14 cellular contexts compared by ENCODE assay signal in the genomic region with DNA sequence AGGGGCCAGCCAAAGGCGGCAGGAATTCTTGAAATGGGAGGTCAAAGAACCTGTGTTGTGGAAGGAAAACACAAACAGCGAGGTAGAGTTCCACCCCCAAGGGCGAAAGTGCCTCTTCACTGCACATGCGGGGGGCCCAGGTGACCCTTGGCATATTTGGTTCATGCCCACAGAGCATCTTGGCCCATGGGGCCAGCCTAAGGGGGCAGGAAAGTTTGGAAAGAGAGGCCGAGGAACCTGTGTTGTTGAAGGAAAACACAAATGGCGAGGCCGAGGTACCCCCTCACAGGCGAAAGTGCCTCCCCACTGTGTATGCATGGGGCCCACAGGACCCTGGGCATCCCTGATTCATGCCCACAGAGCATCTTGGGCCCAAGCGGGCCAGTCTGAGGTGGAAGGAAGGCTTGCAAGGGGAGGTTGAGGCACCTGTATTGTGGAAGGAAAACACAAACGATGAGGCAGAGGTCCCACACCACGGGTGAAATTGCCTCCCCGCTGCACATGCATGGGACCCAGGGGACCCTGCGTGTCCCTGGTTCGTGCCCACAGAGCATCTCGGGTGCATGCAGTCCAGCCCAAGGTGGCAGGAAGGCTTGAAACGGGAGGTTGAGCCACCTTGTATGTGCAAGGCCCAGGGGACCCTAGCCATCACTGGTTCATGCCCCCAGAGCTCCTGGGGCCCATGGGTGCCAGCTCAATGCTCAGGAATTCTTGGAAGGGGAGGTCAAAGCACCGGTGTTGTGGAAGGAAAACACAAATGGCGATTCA.
DNase-seq lines count a peak whose midpoint lies in the region; ATAC-seq and TF ChIP-seq lines count a peak whose summit lies in the region.
"Had no signal": no experiment of that assay in that cellular context is flagged by ENCODE, and none has a peak within 500 bp of the region (broad histone marks: within the 10 kb centered on the region; RNA-seq: fewer than 3 reads in every experiment).

No MANE protein-coding gene starts in this region.

- intact Hi-C loops in colonic mucosa (cut with DNase I) = no loop called here
- intact Hi-C loops in lower lobe of right lung (cut with DNase I) = no loop called here
- intact Hi-C loops in upper lobe of right lung (cut with DNase I) = no loop called here

- H3K4me1 Mint-ChIP-seq in activated naive CD4-positive, alpha-beta T cell treated with anti-CD3 and anti-CD28 coated beads, Interleukin-2, amount 10 ng/mL, durations not matched to agents 7 days and 5 days = no peaks in the 10 kb centered on the region
- H3K4me1 Mint-ChIP-seq: naive thymus-derived CD8-positive, alpha-beta T cell had no signal

- H3K4me3 Mint-ChIP-seq in activated naive CD4-positive, alpha-beta T cell treated with anti-CD3 and anti-CD28 coated beads, Interleukin-2, amount 10 ng/mL, durations not matched to agents 7 days and 5 days = no peak overlapping the region
- H3K4me3 Mint-ChIP-seq: naive thymus-derived CD8-positive, alpha-beta T cell had no signal

- no peak overlapping the region for H2AFZ ChIP-seq in smooth muscle cell (ENCODE audit: low read depth)

- no peaks in the 10 kb centered on the region for H4K20me1 ChIP-seq in smooth muscle cell (ENCODE audit: low read depth)

- no peak overlapping the region for H3K27ac Mint-ChIP-seq in activated naive CD4-positive, alpha-beta T cell treated with anti-CD3 and anti-CD28 coated beads, Interleukin-2, amount 10 ng/mL, durations not matched to agents 7 days and 5 days
- H3K27ac Mint-ChIP-seq: naive thymus-derived CD8-positive, alpha-beta T cell had no signal

- H3K27me3 Mint-ChIP-seq in activated naive CD4-positive, alpha-beta T cell treated with anti-CD3 and anti-CD28 coated beads, Interleukin-2, amount 10 ng/mL, durations not matched to agents 7 days and 5 days = no peaks in the 10 kb centered on the region
- H3K27me3 Mint-ChIP-seq: naive thymus-derived CD8-positive, alpha-beta T cell had no signal

- WGBS in smooth muscle cell (ENCODE audit: low lambda C conversion rate) = 77% methylated on average over 18 of the region's 18 CpGs

- CTCF ChIA-PET in activated naive CD4-positive, alpha-beta T cell treated with anti-CD3 and anti-CD28 coated beads, Interleukin-2, amount 10 ng/mL, durations not matched to agents 7 days and 5 days (lab: Charles Lee) = no interaction called here

- H3K4me3 ChIP-seq in colonic mucosa (no peak overlapping the region), lower lobe of right lung (no peak overlapping the region), upper lobe of right lung (no peak overlapping the region), smooth muscle cell (no peak overlapping the region)
- H3K4me3 ChIP-seq: vagina had no signal

- no peaks in the 10 kb centered on the region for H3F3A ChIP-seq in smooth muscle cell (ENCODE audit: low read depth)

- no peak for ATAC-seq in lower lobe of right lung
- ATAC-seq in upper lobe of right lung = no peak
- ATAC-seq in GM19455 (IDR thresholded peaks at IDR 0.05; ENCODE audit: unreplicated experiment) = no peak
- ATAC-seq: naive thymus-derived CD8-positive, alpha-beta T cell had no signal

- H3K4me1 ChIP-seq in colonic mucosa (no peaks in the 10 kb centered on the region), lower lobe of right lung (no peaks in the 10 kb centered on the region), upper lobe of right lung (no peaks in the 10 kb centered on the region), smooth muscle cell (ENCODE audit: low read depth) (no peaks in the 10 kb centered on the region)
- H3K4me1 ChIP-seq: vagina had no signal

- DNase-seq in activated naive CD4-positive, alpha-beta T cell treated with anti-CD3 and anti-CD28 coated beads, Interleukin-2, amount 50 U/mL, for 16 hours = peak; percentile 8
- no peak for DNase-seq in activated naive CD4-positive, alpha-beta T cell treated with anti-CD3 and anti-CD28 coated beads, Interleukin-2, amount 10 ng/mL, durations not matched to agents 7 days and 5 days
- DNase-seq in colonic mucosa = peak; percentile 3
- DNase-seq in lower lobe of right lung = peak; percentile 14
- DNase-seq in upper lobe of right lung = peak; percentile 50
- no peak for DNase-seq in SW480 (ENCODE audit: low spot score)
- DNase-seq in smooth muscle cell (lab: John Stamatoyannopoulos, UW; ENCODE audit: unreplicated experiment) = no peak
- DNase-seq: dermis blood vessel endothelial cell, NCI-H187 treated with DMSO at 0.1 percent for 48 hours, NCI-H526 had no signal

- no peaks in the 10 kb centered on the region for H3K36me3 ChIP-seq in colonic mucosa
- H3K36me3 ChIP-seq in lower lobe of right lung = no peaks in the 10 kb centered on the region
- no peaks in the 10 kb centered on the region for H3K36me3 ChIP-seq in upper lobe of right lung
- no peaks in the 10 kb centered on the region for H3K36me3 ChIP-seq in smooth muscle cell (ENCODE audit: low read depth)
- H3K36me3 ChIP-seq: vagina had no signal

- H3K9me3 Mint-ChIP-seq in activated naive CD4-positive, alpha-beta T cell treated with anti-CD3 and anti-CD28 coated beads, Interleukin-2, amount 10 ng/mL, durations not matched to agents 7 days and 5 days = peaks cover 54% of the 10 kb centered on the region

- TF ChIP-seq CTCF in colonic mucosa (IDR thresholded peaks at IDR 0.05) = no peak
- no peak for TF ChIP-seq CTCF in lower lobe of right lung (IDR thresholded peaks at IDR 0.05)
- TF ChIP-seq CTCF in upper lobe of right lung (IDR thresholded peaks at IDR 0.05) = no peak
- no peak for TF ChIP-seq CTCF in smooth muscle cell (IDR thresholded peaks at IDR 0.05; ENCODE audit: borderline replicate concordance, insufficient read depth, poor library complexity, severe bottlenecking)

- H3K36me3 Mint-ChIP-seq in activated naive CD4-positive, alpha-beta T cell treated with anti-CD3 and anti-CD28 coated beads, Interleukin-2, amount 10 ng/mL, durations not matched to agents 7 days and 5 days = no peaks in the 10 kb centered on the region

- H3K27ac ChIP-seq in colonic mucosa = no peak overlapping the region
- no peak overlapping the region for H3K27ac ChIP-seq in lower lobe of right lung
- H3K27ac ChIP-seq in upper lobe of right lung = no peak overlapping the region
- H3K27ac ChIP-seq in smooth muscle cell (ENCODE audit: low read depth) = no peak overlapping the region
- H3K27ac ChIP-seq: HL-60, vagina had no signal

- H3K79me2 ChIP-seq in smooth muscle cell (ENCODE audit: low read depth) = no peaks in the 10 kb centered on the region

- H3K9ac ChIP-seq in colonic mucosa (ENCODE audit: low read depth in 2 of 2, low read length in 2 of 2) (no peak overlapping the region), smooth muscle cell (ENCODE audit: low read depth) (no peak overlapping the region)

- no peak overlapping the region for H3K4me2 ChIP-seq in smooth muscle cell

- H3K27me3 ChIP-seq in colonic mucosa (no peaks in the 10 kb centered on the region), lower lobe of right lung (ENCODE audit: low read depth) (no peaks in the 10 kb centered on the region), upper lobe of right lung (no peaks in the 10 kb centered on the region), smooth muscle cell (ENCODE audit: low read depth) (no peaks in the 10 kb centered on the region)
- H3K27me3 ChIP-seq: vagina had no signal

- no peaks in the 10 kb centered on the region for H3K9me3 ChIP-seq in colonic mucosa
- peaks cover 56% of the 10 kb centered on the region for H3K9me3 ChIP-seq in lower lobe of right lung
- peaks cover 31% of the 10 kb centered on the region for H3K9me3 ChIP-seq in upper lobe of right lung
- H3K9me3 ChIP-seq in smooth muscle cell (replicated peaks; ENCODE audit: low read depth) = no peaks in the 10 kb centered on the region

Comparison
In these comparisons a context has a peak if more than half of its experiments do, and no peak if none do; other contexts are left out.
1. DNase-seq: peak in activated naive CD4-positive, alpha-beta T cell treated with anti-CD3 and anti-CD28 coated beads, Interleukin-2, amount 50 U/mL, for 16 hours (single experiment), colonic mucosa (single experiment), lower lobe of right lung (single experiment) and upper lobe of right lung (single experiment); none in activated naive CD4-positive, alpha-beta T cell treated with anti-CD3 and anti-CD28 coated beads, Interleukin-2, amount 10 ng/mL, durations not matched to agents 7 days and 5 days (single experiment), SW480 (single experiment) and smooth muscle cell (single experiment).